13 cellular contexts compared by ENCODE assay signal in genomic region chr22:16869630-16870029, GRCh38. TPM values are rescaled to one million over a fixed set of nuclear protein-coding genes. Genes with fewer than 3 reads are reported as not detected.
DNase-seq lines count a peak whose midpoint lies in the region; ATAC-seq and TF ChIP-seq lines count a peak whose summit lies in the region.
"Not testable (repeated sequence)": the region's sequence is repeated elsewhere in the genome, so short reads cannot be mapped to it uniquely, and the experiment has no call there.
"Had no signal": no experiment of that assay in that cellular context is flagged by ENCODE, and none has a peak within 500 bp of the region (broad histone marks: within the 10 kb centered on the region; RNA-seq: fewer than 3 reads in every experiment).

No MANE protein-coding gene starts in this region.

- H4K8ac ChIP-seq in mesenchymal stem cell (ENCODE audit: low read length) = not testable (repeated sequence)

- not testable (repeated sequence) for H3K79me1 ChIP-seq in mesenchymal stem cell (replicated peaks; ENCODE audit: low read length, poor library complexity, severe bottlenecking)

- H3K27ac Mint-ChIP-seq in GM23338 (peak overlapping the region; percentile 80; the same call in 1 of the 2 replicates), MCF 10A (ENCODE audit: low read depth, unreplicated experiment) (peak overlapping the region; percentile 94)

- not testable (repeated sequence) for H2BK15ac ChIP-seq in mesenchymal stem cell (ENCODE audit: low read depth, poor library complexity, severe bottlenecking)

- intact Hi-C loops in MCF 10A (cut with micrococcal nuclease) = not testable (repeated sequence)

- not testable (repeated sequence) for H3K4me2 ChIP-seq in GM23338; mesenchymal stem cell (ENCODE audit: low read length, poor library complexity, severe bottlenecking)

- H3K14ac ChIP-seq in mesenchymal stem cell (ENCODE audit: low read length in 2 of 2) = not testable (repeated sequence)

- BruUV-seq in MCF 10A (replicated peaks; lab: Mats Ljungman, UMichigan) = TSS peak; percentile 68

- H2AFZ ChIP-seq in GM23338; mesenchymal stem cell (ENCODE audit: low read depth, low read length): not testable (repeated sequence)

- not testable (repeated sequence) for H2BK120ac ChIP-seq in mesenchymal stem cell (ENCODE audit: low read depth, low read length)

- H4K91ac ChIP-seq in mesenchymal stem cell (ENCODE audit: low read length) = not testable (repeated sequence)

- peak; percentile 39 for DNase-seq in CD1c-positive myeloid dendritic cell (ENCODE audit: extremely low spot score)
- not testable (repeated sequence) for DNase-seq in GM23338 (ENCODE audit: low spot score); RWPE2 (ENCODE audit: low spot score); mesenchymal stem cell; thoracic aorta (ENCODE audit: low spot score)
- peak; percentile 55 for DNase-seq in M059J (ENCODE audit: low read depth)
- peak; percentile 7 for DNase-seq in MCF 10A (ENCODE audit: unreplicated experiment)
- DNase-seq in fibroblast of gingiva (ENCODE audit: low read depth) = peak; percentile 53

- peak overlapping the region; percentile 57 for H3K9ac ChIP-seq in mesenchymal stem cell (ENCODE audit: low read length)

- not testable (repeated sequence) for H3K4me3 Mint-ChIP-seq in GM23338; MCF 10A (ENCODE audit: unreplicated experiment)

- H3K18ac ChIP-seq in mesenchymal stem cell (ENCODE audit: low read depth in 1 of 2, low read length in 2 of 2) = not testable (repeated sequence)

- H3K4me3 ChIP-seq in GM23338; RWPE2 (ENCODE audit: severe bottlenecking); mesenchymal stem cell (ENCODE audit: insufficient read depth in 1 of 2, low read depth in 1 of 2, low read length in 2 of 2): not testable (repeated sequence)
- H3K4me3 ChIP-seq in thoracic aorta = peak overlapping the region; percentile 49

- not testable (repeated sequence) for H3K23ac ChIP-seq in mesenchymal stem cell (ENCODE audit: low read length in 2 of 2)

- H3K9me3 Mint-ChIP-seq in GM23338 = peaks cover 27% of the 10 kb centered on the region
- not testable (repeated sequence) for H3K9me3 Mint-ChIP-seq in MCF 10A (ENCODE audit: unreplicated experiment)

- H3K4me1 Mint-ChIP-seq in GM23338; MCF 10A (ENCODE audit: insufficient read depth, unreplicated experiment): not testable (repeated sequence)

- not testable (repeated sequence) for H3K9me2 ChIP-seq in GM23338 (ENCODE audit: insufficient read depth)

- H3K79me2 ChIP-seq in GM23338 (replicated peaks; ENCODE audit: insufficient read depth) = not testable (repeated sequence)

- 53% methylated on average over 5 of the region's 6 CpGs for WGBS in mesenchymal stem cell

- H3K27ac ChIP-seq in GM23338 (ENCODE audit: low read depth); mesenchymal stem cell (ENCODE audit: low read length, poor library complexity, severe bottlenecking): not testable (repeated sequence)
- H3K27ac ChIP-seq in RWPE2 (ENCODE audit: poor library complexity, severe bottlenecking) (peak overlapping the region; percentile 52), thoracic aorta (peak overlapping the region; percentile 77 to 80)

- H2BK12ac ChIP-seq in mesenchymal stem cell (ENCODE audit: low read length in 2 of 2) = not testable (repeated sequence)

- H3K9me3 ChIP-seq in RWPE2 (ENCODE audit: severe bottlenecking); mesenchymal stem cell (ENCODE audit: control insufficient read depth, low read length); thoracic aorta: not testable (repeated sequence)

- not testable (repeated sequence) for H2BK5ac ChIP-seq in mesenchymal stem cell (ENCODE audit: low read depth, low read length, poor library complexity, severe bottlenecking)

- H3K27me3 Mint-ChIP-seq in GM23338 (ENCODE audit: insufficient read depth, low read depth, poor library complexity); MCF 10A (ENCODE audit: insufficient read depth, unreplicated experiment): not testable (repeated sequence)

- not testable (repeated sequence) for H3F3A ChIP-seq in GM23338 (replicated peaks; ENCODE audit: low read depth)

- not testable (repeated sequence) for H3K27me3 ChIP-seq in GM23338 (ENCODE audit: insufficient read depth); RWPE2 (ENCODE audit: insufficient read depth, poor library complexity, severe bottlenecking); mesenchymal stem cell (ENCODE audit: control insufficient read depth in 1 of 2, insufficient read depth in 1 of 2, low read length in 2 of 2); thoracic aorta (replicated peaks; ENCODE audit: insufficient read depth)

- not testable (repeated sequence) for TF ChIP-seq CTCF in GM23338 (conservative IDR thresholded peaks at IDR 0.05; ENCODE audit: low read depth in 2 of 2); RWPE2 (IDR thresholded peaks at IDR 0.05; ENCODE audit: poor library complexity, severe bottlenecking); MCF 10A (IDR thresholded peaks at IDR 0.05; ENCODE audit: unreplicated experiment); thoracic aorta (IDR thresholded peaks at IDR 0.05)

- not testable (repeated sequence) for ATAC-seq in GM23338; RWPE2 (ENCODE audit: low read depth); thoracic aorta (ENCODE audit: insufficient number of reproducible peaks, low FRiP score, low read depth)

- not testable (repeated sequence) for H2AK5ac ChIP-seq in mesenchymal stem cell (ENCODE audit: low read length, severe bottlenecking)

- not testable (repeated sequence) for H3K4me1 ChIP-seq in GM23338 (ENCODE audit: insufficient read depth); RWPE2 (ENCODE audit: insufficient read depth, poor library complexity, severe bottlenecking); mesenchymal stem cell (ENCODE audit: control insufficient read depth, insufficient read depth, low read depth, low read length)
- peaks cover 4 to 18% of the 10 kb centered on the region in 2 donors for H3K4me1 ChIP-seq in thoracic aorta (ENCODE audit: control insufficient read depth in 1 of 2, low read depth in 2 of 2)

- H3K36me3 Mint-ChIP-seq in GM23338 (ENCODE audit: low read depth); MCF 10A (ENCODE audit: insufficient read depth, unreplicated experiment): not testable (repeated sequence)

- not testable (repeated sequence) for H4K20me1 ChIP-seq in GM23338 (replicated peaks; ENCODE audit: insufficient read depth)

- not testable (repeated sequence) for H3K4ac ChIP-seq in mesenchymal stem cell (ENCODE audit: low read depth in 1 of 2, low read length in 2 of 2)

- POLR2A ChIA-PET in MCF 10A (lab: Yijun Ruan, JAX) = not testable (repeated sequence)

- H3K36me3 ChIP-seq in GM23338 (ENCODE audit: insufficient read depth); RWPE2 (ENCODE audit: low read depth); mesenchymal stem cell (ENCODE audit: control insufficient read depth in 1 of 2, insufficient read depth in 2 of 2, low read depth in 1 of 2, low read length in 2 of 2); thoracic aorta: not testable (repeated sequence)

- CTCF ChIA-PET in MCF 10A (lab: Yijun Ruan, JAX) = not testable (repeated sequence)

RNA-seq across cellular contexts. Expression of gene XKR3, which starts 44.4 kb away (rescaled TPM):
- total RNA-seq in GM23338 (2014; rRNA removed; shearing (Covaris generic)) = not detected in 2 replicates
- polyA plus RNA-seq in GM23338 (2016; fragmentation: Nextera tagmentation; extraction: Ambion mirVana) = 0.30 TPM in 1 of 2 replicates, not detected in the other
- total RNA-seq in M059J (2014; rRNA removed; shearing (Covaris generic)) = 0.37 and 0.44 TPM in 2 replicates
- total RNA-seq in MCF 10A (2022) (0.17 TPM in 1 of 2 replicates, not detected in the other), thoracic aorta (not detected)
- not detected for polyA plus RNA-seq in mesenchymal stem cell (2013, experiment 1 of 2)
- not detected for polyA plus RNA-seq in mesenchymal stem cell (2013, experiment 2 of 2)
- total RNA-seq: A172; CD4-positive, alpha-beta memory T cell; G401; GM12878; HT-29 had no signal
- polyA plus RNA-seq: CD4-positive, alpha-beta memory T cell had no signal
